Comparison of ENCODE assay signal across 8 cellular contexts in the genomic region with DNA sequence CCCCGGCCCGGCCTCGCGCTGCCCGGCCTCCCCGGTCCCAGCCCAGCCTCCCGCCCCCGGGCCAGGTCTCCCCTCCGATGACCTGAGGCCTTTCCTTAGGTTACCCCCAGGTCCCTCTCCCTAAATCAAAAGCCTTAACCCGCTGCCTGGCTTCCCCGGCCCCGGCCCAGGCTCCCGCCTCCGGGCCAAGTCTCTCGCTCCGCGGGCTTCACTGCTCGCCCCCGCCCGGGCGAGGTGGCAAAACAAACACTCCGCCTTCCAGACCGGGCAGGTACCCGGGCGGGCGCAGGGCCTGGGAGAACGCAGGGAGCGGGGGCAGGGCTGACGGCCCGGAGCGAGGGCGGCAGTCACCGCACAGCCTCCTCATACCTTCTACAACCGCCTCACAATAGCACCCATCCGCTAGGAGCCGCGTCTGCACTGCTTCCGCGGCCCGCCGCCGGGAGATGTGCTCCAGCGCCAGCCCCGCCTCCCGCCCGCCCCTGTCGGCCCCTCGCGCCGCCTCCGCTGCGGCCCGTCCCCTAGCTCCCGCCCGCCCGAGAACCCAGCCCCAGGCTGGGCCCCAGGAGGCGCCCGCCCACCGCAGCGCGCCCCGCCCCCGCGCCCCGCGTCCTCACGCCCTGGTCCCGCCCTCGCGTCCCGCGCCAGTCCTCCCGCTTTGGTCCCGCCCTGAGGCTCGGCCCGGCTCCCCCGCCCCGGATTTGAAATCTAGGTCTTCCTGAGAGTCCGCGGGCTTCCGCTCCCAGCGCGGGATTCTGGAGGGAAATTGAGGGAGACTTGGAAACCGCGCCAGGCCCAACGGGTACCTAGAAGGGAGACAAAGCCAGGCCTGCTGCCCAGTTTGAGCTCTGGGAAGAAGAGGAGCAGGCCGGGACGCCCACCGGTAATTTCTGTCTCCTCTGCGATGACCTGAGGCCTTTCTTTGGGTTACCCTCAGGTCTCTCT. TPM values are rescaled to one million over a fixed set of nuclear protein-coding genes. Genes with fewer than 3 reads are reported as not detected.
DNase-seq lines count a peak whose midpoint lies in the region; ATAC-seq, FAIRE-seq and TF ChIP-seq lines count a peak whose summit lies in the region.

A gene (minus strand): TSS at position 422 of the 945 bp plus-strand sequence. CDS start 10,994 bp downstream, outside the sequence.
A gene with protein sequence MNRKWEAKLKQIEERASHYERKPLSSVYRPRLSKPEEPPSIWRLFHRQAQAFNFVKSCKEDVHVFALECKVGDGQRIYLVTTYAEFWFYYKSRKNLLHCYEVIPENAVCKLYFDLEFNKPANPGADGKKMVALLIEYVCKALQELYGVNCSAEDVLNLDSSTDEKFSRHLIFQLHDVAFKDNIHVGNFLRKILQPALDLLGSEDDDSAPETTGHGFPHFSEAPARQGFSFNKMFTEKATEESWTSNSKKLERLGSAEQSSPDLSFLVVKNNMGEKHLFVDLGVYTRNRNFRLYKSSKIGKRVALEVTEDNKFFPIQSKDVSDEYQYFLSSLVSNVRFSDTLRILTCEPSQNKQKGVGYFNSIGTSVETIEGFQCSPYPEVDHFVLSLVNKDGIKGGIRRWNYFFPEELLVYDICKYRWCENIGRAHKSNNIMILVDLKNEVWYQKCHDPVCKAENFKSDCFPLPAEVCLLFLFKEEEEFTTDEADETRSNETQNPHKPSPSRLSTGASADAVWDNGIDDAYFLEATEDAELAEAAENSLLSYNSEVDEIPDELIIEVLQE (plus strand): TSS at position 713 of the 945 bp plus-strand sequence. CDS start 7,403 bp downstream, outside the sequence.

- TF ChIP-seq EP300 in HepG2 (IDR thresholded peaks at IDR 0.05; ENCODE audit: low read depth in 2 of 2, low read length in 2 of 2) (no peak), HepG2 (CRISPR knock-in tag; IDR thresholded peaks at IDR 0.05; ENCODE audit: borderline replicate concordance) (no peak)

- TF ChIP-seq CTCF in C4-2B (conservative IDR thresholded peaks at IDR 0.05) = peak; percentile 20
- no peak for TF ChIP-seq CTCF in coronary artery (IDR thresholded peaks at IDR 0.05)
- peak; percentile 51 for TF ChIP-seq CTCF in HepG2 (CRISPR knock-in tag; IDR thresholded peaks at IDR 0.05)

- peak within 1 kb of the TSS; percentile 93 for H3K9ac ChIP-seq in HepG2 (ENCODE audit: insufficient read depth, low read depth, low read length)

- POLR2A ChIA-PET in activated CD4-positive, alpha-beta T cell treated with anti-CD3 and anti-CD28 coated beads, Interleukin-2, amount 10 ng/mL, durations not matched to agents 7 days and 5 days (lab: Charles Lee) = interaction anchor here (0.5 to 1.5 kb wide), 2 partner anchors 34 to 84 kb away, joined by 6 read pairs; a partner anchor contains a TSS
- POLR2A ChIA-PET in HepG2 (lab: Yijun Ruan, JAX) = interaction anchor here (0.6 to 4.3 kb wide), 31 partner anchors 10 to 369 kb away, joined by 3 to 48 read pairs (median 4); a partner anchor contains a TSS

- intact Hi-C loops in HepG2 (cut with micrococcal nuclease; ENCODE audit: unreplicated experiment) = loop anchor here (2.0 to 10.0 kb wide), 4 partner anchors 22 to 384 kb away; a partner anchor contains a TSS

- DNase-seq in NCI-H69 (lab: John Stamatoyannopoulos, UW) = peak; percentile 92
- peak; percentile 95 for DNase-seq in activated CD4-positive, alpha-beta T cell treated with anti-CD3 and anti-CD28 coated beads, Interleukin-2, amount 10 ng/mL, durations not matched to agents 7 days and 5 days
- DNase-seq in coronary artery (ENCODE audit: low spot score) = peak; percentile 98
- peak; percentile 86 for DNase-seq in HepG2 (ENCODE audit: low spot score)
- DNase-seq in stimulated activated CD4-positive, alpha-beta T cell treated with anti-CD3 and anti-CD28 coated beads, Interleukin-2, amount 100 ng/mL, for 48 hours = peak; percentile 97 to 98

- no peaks in the 10 kb centered on the region for H3K36me3 ChIP-seq in HepG2 (replicated peaks in 1 of 2; ENCODE audit: control insufficient read depth in 1 of 2, insufficient read depth in 2 of 2, low read length in 2 of 2)

- CTCF ChIA-PET in activated CD4-positive, alpha-beta T cell treated with anti-CD3 and anti-CD28 coated beads, Interleukin-2, amount 10 ng/mL, durations not matched to agents 7 days and 5 days (lab: Charles Lee) = interaction anchor here (0.8 to 3.5 kb wide), 8 partner anchors 10 to 385 kb away, joined by 3 to 8 read pairs (median 3); no protein-coding TSS in a partner anchor
- CTCF ChIA-PET in HepG2 (lab: Yijun Ruan, JAX; ENCODE audit: low intra/inter-chr PET ratio, low total read pairs) = no interaction called here

- in situ Hi-C loops in HepG2 (cut with HindIII; ENCODE audit: extremely low pct_ligation_motif_present, low pct_unique_long_range_greater_than_20kb) = no loop called here

- peak within 1 kb of the TSS; percentile 79 for H3K4me3 ChIP-seq in coronary artery
- H3K4me3 ChIP-seq in HepG2 (replicated peaks in 1 of 3; ENCODE audit: insufficient read depth in 1 of 3, low read depth in 2 of 3, low read length in 3 of 3) = peak within 1 kb of the TSS; percentile 87 to 92 (median 88)

- H3K27ac ChIP-seq in C4-2B = peak within 1 kb of the TSS; percentile 90
- peak within 1 kb of the TSS; percentile 96 to 99 for H3K27ac ChIP-seq in coronary artery
- peak within 1 kb of the TSS; percentile 88 for H3K27ac ChIP-seq in HepG2 (ENCODE audit: extremely low read length, insufficient read depth, low read length)

- no peaks in the 10 kb centered on the region for H3K27me3 Mint-ChIP-seq in activated CD4-positive, alpha-beta T cell treated with anti-CD3 and anti-CD28 coated beads, Interleukin-2, amount 10 ng/mL, durations not matched to agents 7 days and 5 days

- peaks cover 50% of the 10 kb centered on the region for H3K36me3 Mint-ChIP-seq in activated CD4-positive, alpha-beta T cell treated with anti-CD3 and anti-CD28 coated beads, Interleukin-2, amount 10 ng/mL, durations not matched to agents 7 days and 5 days (ENCODE audit: low read depth)

- H3K27ac Mint-ChIP-seq in activated CD4-positive, alpha-beta T cell treated with anti-CD3 and anti-CD28 coated beads, Interleukin-2, amount 10 ng/mL, durations not matched to agents 7 days and 5 days = peak within 1 kb of the TSS; percentile 96

- TF ChIP-seq RAD21 in HepG2 (CRISPR knock-in tag; IDR thresholded peaks at IDR 0.05) = peak; percentile 41

- peaks cover 64% of the 10 kb centered on the region for H3K4me1 Mint-ChIP-seq in activated CD4-positive, alpha-beta T cell treated with anti-CD3 and anti-CD28 coated beads, Interleukin-2, amount 10 ng/mL, durations not matched to agents 7 days and 5 days

- peak within 1 kb of the TSS; percentile 97 for H3K4me2 ChIP-seq in HepG2 (ENCODE audit: low read depth, low read length)

- peak within 1 kb of the TSS; percentile 96 for H2AFZ ChIP-seq in HepG2 (ENCODE audit: low read length)

- H3K79me2 ChIP-seq in HepG2 (ENCODE audit: insufficient read depth, low read length) = peaks cover 54% of the 10 kb centered on the region

- TF ChIP-seq POLR2A in HepG2 (IDR thresholded peaks at IDR 0.05; ENCODE audit: insufficient read depth in 1 of 2, low read depth in 2 of 2, low read length in 2 of 2) = peak; percentile 93 to 98

- H3K27me3 ChIP-seq in HepG2 (ENCODE audit: control insufficient read depth in 1 of 2, insufficient read depth in 2 of 2, low read length in 2 of 2) = no peaks in the 10 kb centered on the region; a peak in 1 of 5 replicates

- no peaks in the 10 kb centered on the region for H3K9me3 Mint-ChIP-seq in activated CD4-positive, alpha-beta T cell treated with anti-CD3 and anti-CD28 coated beads, Interleukin-2, amount 10 ng/mL, durations not matched to agents 7 days and 5 days

- no peaks in the 10 kb centered on the region for H3K9me3 ChIP-seq in HepG2 (ENCODE audit: low read length)

- no peak for FAIRE-seq in HepG2 (lab: Jason Lieb, UNC)

- ATAC-seq in GM19372 (IDR thresholded peaks at IDR 0.05; ENCODE audit: low read depth, unreplicated experiment) (peak; percentile 81), HG03521 (IDR thresholded peaks at IDR 0.05; ENCODE audit: unreplicated experiment) (peak; percentile 90), HepG2 (peak; percentile 89)

- peak within 1 kb of the TSS; percentile 96 for H3K4me3 Mint-ChIP-seq in activated CD4-positive, alpha-beta T cell treated with anti-CD3 and anti-CD28 coated beads, Interleukin-2, amount 10 ng/mL, durations not matched to agents 7 days and 5 days

- 1% methylated on average over 30 of the region's 90 CpGs for WGBS in HepG2 (ENCODE audit: low lambda C conversion rate)

- BruUV-seq in HepG2 (replicated peaks; lab: Mats Ljungman, UMichigan) = no TSS peak

- peaks cover 10% of the 10 kb centered on the region; the same call in 1 of the 2 replicates for H4K20me1 ChIP-seq in HepG2 (ENCODE audit: insufficient read depth, low read length)

- H3K4me1 ChIP-seq in HepG2 (ENCODE audit: insufficient read depth, low read length) = peaks cover 56% of the 10 kb centered on the region

RNA-seq across cellular contexts. Expression of the first gene that starts in this region (rescaled TPM):
- total RNA-seq in activated CD4-positive, alpha-beta T cell treated with anti-CD3 and anti-CD28 coated beads, Interleukin-2, amount 10 ng/mL, durations not matched to agents 7 days and 5 days = 10 to 100 TPM; 58.0 to 64.2 TPM
- total RNA-seq in HepG2 (2016; rRNA removed; fragmentation: Illumina TruSeq; extraction: Trizol) = 77.8 and 139 TPM in 2 replicates
- 6.9 and 8.3 TPM in 2 replicates for total RNA-seq in HepG2 (2016; cell fraction: cytosol; rRNA removed; fragmentation: Illumina TruSeq; extraction: Trizol; ENCODE audit: low read depth)
- 76.3 and 140 TPM in 2 replicates for total RNA-seq in HepG2 (2016; cell fraction: insoluble cytoplasmic fraction; rRNA removed; fragmentation: Illumina TruSeq; extraction: Trizol)
- 25.2 and 26.5 TPM in 2 replicates for total RNA-seq in HepG2 (2016; cell fraction: membrane; rRNA removed; fragmentation: Illumina TruSeq; extraction: Trizol)
- 38.4 and 42.0 TPM in 2 replicates for total RNA-seq in HepG2 (2016; cell fraction: nucleus; rRNA removed; fragmentation: Illumina TruSeq; extraction: Trizol)
- polyA plus RNA-seq in HepG2 (2011; rRNA removed) = 19.9 and 26.0 TPM in 2 replicates
- 9.9 and 15.6 TPM in 2 replicates for polyA plus RNA-seq in HepG2 (2011; cell fraction: cytosol; rRNA removed)
- 4.4 and 6.4 TPM in 2 replicates for polyA plus RNA-seq in HepG2 (2011; cell fraction: nucleus; rRNA removed)
- 22.6 and 26.2 TPM in 2 replicates for polyA plus RNA-seq in HepG2 (2012)
- 4.5 and 4.9 TPM in 2 replicates for polyA plus RNA-seq in HepG2 (2016; cell fraction: cytosol; fragmentation: Illumina TruSeq; extraction: Trizol; ENCODE audit: low read depth)
- 116 and 129 TPM in 2 replicates for polyA plus RNA-seq in HepG2 (2016; cell fraction: insoluble cytoplasmic fraction; fragmentation: Illumina TruSeq; extraction: Trizol; ENCODE audit: low read depth)
- 13.7 and 15.0 TPM in 2 replicates for polyA plus RNA-seq in HepG2 (2016; cell fraction: membrane; fragmentation: Illumina TruSeq; extraction: Trizol; ENCODE audit: low read depth)
- 50.9 and 57.0 TPM in 2 replicates for polyA plus RNA-seq in HepG2 (2016; cell fraction: nucleus; fragmentation: Illumina TruSeq; extraction: Trizol; ENCODE audit: insufficient read depth, low read depth)
- polyA minus RNA-seq in HepG2 (2011; rRNA and poly(A)+ RNA removed; ENCODE audit: low replicate concordance) = 5.3 and 7.6 TPM in 2 replicates
- 9.8 and 11.5 TPM in 2 replicates for polyA minus RNA-seq in HepG2 (2011; cell fraction: cytosol; rRNA and poly(A)+ RNA removed)
- polyA minus RNA-seq in HepG2 (2011; cell fraction: nucleus; rRNA and poly(A)+ RNA removed) = 13.1 and 13.6 TPM in 2 replicates

RNA-seq across cellular contexts. Expression of the second gene that starts in this region (rescaled TPM):
- total RNA-seq in activated CD4-positive, alpha-beta T cell treated with anti-CD3 and anti-CD28 coated beads, Interleukin-2, amount 10 ng/mL, durations not matched to agents 7 days and 5 days = 10 to 100 TPM; 20.2 to 21.4 TPM
- 11.0 and 17.3 TPM in 2 replicates for total RNA-seq in HepG2 (2016; rRNA removed; fragmentation: Illumina TruSeq; extraction: Trizol)
- 9.6 and 10.1 TPM in 2 replicates for total RNA-seq in HepG2 (2016; cell fraction: cytosol; rRNA removed; fragmentation: Illumina TruSeq; extraction: Trizol; ENCODE audit: low read depth)
- 10.8 and 14.2 TPM in 2 replicates for total RNA-seq in HepG2 (2016; cell fraction: insoluble cytoplasmic fraction; rRNA removed; fragmentation: Illumina TruSeq; extraction: Trizol)
- 6.1 and 6.6 TPM in 2 replicates for total RNA-seq in HepG2 (2016; cell fraction: membrane; rRNA removed; fragmentation: Illumina TruSeq; extraction: Trizol)
- 7.1 and 11.9 TPM in 2 replicates for total RNA-seq in HepG2 (2016; cell fraction: nucleus; rRNA removed; fragmentation: Illumina TruSeq; extraction: Trizol)
- polyA plus RNA-seq in HepG2 (2011; rRNA removed) = 4.4 and 7.3 TPM in 2 replicates
- 1.4 and 2.2 TPM in 2 replicates for polyA plus RNA-seq in HepG2 (2011; cell fraction: cytosol; rRNA removed)
- 3.0 and 4.4 TPM in 2 replicates for polyA plus RNA-seq in HepG2 (2011; cell fraction: nucleus; rRNA removed)
- 5.3 and 5.4 TPM in 2 replicates for polyA plus RNA-seq in HepG2 (2012)
- 0.87 and 1.7 TPM in 2 replicates for polyA plus RNA-seq in HepG2 (2016; cell fraction: cytosol; fragmentation: Illumina TruSeq; extraction: Trizol; ENCODE audit: low read depth)
- polyA plus RNA-seq in HepG2 (2016; cell fraction: insoluble cytoplasmic fraction; fragmentation: Illumina TruSeq; extraction: Trizol; ENCODE audit: low read depth) = 9.6 and 12.3 TPM in 2 replicates
- 2.6 and 3.3 TPM in 2 replicates for polyA plus RNA-seq in HepG2 (2016; cell fraction: membrane; fragmentation: Illumina TruSeq; extraction: Trizol; ENCODE audit: low read depth)
- 20.4 and 22.6 TPM in 2 replicates for polyA plus RNA-seq in HepG2 (2016; cell fraction: nucleus; fragmentation: Illumina TruSeq; extraction: Trizol; ENCODE audit: insufficient read depth, low read depth)
- 1.2 and 2.0 TPM in 2 replicates for polyA minus RNA-seq in HepG2 (2011; rRNA and poly(A)+ RNA removed; ENCODE audit: low replicate concordance)
- polyA minus RNA-seq in HepG2 (2011; cell fraction: cytosol; rRNA and poly(A)+ RNA removed) = 1.1 and 2.1 TPM in 2 replicates
- polyA minus RNA-seq in HepG2 (2011; cell fraction: nucleus; rRNA and poly(A)+ RNA removed) = 4.6 and 6.2 TPM in 2 replicates

Comparison
In these comparisons a context has a peak if more than half of its experiments do, and no peak if none do; other contexts are left out.
1. Peak in every context shown above with its lines: DNase-seq, ATAC-seq, H3K4me3 ChIP-seq and H3K27ac ChIP-seq.